1 cellular context compared by ENCODE assay signal in the genomic region with DNA sequence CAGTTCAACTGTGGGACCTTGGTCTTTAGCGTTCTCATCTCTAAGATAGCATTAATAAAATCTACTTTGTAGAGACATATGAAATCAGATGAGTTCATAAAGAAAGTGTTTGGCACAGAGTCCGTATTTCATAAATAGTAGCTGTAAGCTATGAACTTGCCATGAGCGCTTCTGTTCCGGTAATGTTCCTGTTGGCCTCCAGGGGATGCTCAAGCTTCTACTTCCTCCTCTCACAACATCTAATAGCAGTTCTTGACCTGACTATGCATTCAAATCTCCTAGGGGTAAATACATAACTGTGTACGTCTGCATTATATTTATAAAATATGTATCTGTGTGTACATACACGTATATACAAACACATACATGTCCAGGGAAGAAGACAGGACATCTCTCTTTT.
TF ChIP-seq lines count a peak whose summit lies in the region.

No MANE protein-coding gene starts in this region.

TF ChIP-seq in GM23338, 12 proteins besides CTCF, POLR2A, EP300 and RAD21 (continued from another document):
- TF ChIP-seq, protein P1, sequence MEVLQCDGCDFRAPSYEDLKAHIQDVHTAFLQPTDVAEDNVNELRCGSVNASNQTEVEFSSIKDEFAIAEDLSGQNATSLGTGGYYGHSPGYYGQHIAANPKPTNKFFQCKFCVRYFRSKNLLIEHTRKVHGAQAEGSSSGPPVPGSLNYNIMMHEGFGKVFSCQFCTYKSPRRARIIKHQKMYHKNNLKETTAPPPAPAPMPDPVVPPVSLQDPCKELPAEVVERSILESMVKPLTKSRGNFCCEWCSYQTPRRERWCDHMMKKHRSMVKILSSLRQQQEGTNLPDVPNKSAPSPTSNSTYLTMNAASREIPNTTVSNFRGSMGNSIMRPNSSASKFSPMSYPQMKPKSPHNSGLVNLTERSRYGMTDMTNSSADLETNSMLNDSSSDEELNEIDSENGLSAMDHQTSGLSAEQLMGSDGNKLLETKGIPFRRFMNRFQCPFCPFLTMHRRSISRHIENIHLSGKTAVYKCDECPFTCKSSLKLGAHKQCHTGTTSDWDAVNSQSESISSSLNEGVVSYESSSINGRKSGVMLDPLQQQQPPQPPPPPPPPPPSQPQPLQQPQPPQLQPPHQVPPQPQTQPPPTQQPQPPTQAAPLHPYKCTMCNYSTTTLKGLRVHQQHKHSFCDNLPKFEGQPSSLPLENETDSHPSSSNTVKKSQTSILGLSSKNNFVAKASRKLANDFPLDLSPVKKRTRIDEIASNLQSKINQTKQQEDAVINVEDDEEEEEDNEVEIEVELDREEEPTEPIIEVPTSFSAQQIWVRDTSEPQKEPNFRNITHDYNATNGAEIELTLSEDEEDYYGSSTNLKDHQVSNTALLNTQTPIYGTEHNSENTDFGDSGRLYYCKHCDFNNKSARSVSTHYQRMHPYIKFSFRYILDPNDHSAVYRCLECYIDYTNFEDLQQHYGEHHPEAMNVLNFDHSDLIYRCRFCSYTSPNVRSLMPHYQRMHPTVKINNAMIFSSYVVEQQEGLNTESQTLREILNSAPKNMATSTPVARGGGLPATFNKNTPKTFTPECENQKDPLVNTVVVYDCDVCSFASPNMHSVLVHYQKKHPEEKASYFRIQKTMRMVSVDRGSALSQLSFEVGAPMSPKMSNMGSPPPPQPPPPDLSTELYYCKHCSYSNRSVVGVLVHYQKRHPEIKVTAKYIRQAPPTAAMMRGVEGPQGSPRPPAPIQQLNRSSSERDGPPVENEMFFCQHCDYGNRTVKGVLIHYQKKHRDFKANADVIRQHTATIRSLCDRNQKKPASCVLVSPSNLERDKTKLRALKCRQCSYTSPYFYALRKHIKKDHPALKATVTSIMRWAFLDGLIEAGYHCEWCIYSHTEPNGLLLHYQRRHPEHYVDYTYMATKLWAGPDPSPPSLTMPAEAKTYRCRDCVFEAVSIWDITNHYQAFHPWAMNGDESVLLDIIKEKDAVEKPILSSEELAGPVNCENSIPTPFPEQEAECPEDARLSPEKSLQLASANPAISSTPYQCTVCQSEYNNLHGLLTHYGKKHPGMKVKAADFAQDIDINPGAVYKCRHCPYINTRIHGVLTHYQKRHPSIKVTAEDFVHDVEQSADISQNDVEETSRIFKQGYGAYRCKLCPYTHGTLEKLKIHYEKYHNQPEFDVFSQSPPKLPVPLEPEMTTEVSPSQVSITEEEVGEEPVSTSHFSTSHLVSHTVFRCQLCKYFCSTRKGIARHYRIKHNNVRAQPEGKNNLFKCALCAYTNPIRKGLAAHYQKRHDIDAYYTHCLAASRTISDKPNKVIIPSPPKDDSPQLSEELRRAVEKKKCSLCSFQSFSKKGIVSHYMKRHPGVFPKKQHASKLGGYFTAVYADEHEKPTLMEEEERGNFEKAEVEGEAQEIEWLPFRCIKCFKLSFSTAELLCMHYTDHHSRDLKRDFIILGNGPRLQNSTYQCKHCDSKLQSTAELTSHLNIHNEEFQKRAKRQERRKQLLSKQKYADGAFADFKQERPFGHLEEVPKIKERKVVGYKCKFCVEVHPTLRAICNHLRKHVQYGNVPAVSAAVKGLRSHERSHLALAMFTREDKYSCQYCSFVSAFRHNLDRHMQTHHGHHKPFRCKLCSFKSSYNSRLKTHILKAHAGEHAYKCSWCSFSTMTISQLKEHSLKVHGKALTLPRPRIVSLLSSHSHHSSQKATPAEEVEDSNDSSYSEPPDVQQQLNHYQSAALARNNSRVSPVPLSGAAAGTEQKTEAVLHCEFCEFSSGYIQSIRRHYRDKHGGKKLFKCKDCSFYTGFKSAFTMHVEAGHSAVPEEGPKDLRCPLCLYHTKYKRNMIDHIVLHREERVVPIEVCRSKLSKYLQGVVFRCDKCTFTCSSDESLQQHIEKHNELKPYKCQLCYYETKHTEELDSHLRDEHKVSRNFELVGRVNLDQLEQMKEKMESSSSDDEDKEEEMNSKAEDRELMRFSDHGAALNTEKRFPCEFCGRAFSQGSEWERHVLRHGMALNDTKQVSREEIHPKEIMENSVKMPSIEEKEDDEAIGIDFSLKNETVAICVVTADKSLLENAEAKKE (CRISPR knock-in tag; IDR thresholded peaks at IDR 0.05), result no peak
- TF ChIP-seq EZH2 (IDR thresholded peaks at IDR 0.05; ENCODE audit: low read depth, unreplicated experiment) (no peak), JUNB (IDR thresholded peaks at IDR 0.05; ENCODE audit: unreplicated experiment) (no peak)
